ENCODE assay signal across 8 cellular contexts in the genomic region with DNA sequence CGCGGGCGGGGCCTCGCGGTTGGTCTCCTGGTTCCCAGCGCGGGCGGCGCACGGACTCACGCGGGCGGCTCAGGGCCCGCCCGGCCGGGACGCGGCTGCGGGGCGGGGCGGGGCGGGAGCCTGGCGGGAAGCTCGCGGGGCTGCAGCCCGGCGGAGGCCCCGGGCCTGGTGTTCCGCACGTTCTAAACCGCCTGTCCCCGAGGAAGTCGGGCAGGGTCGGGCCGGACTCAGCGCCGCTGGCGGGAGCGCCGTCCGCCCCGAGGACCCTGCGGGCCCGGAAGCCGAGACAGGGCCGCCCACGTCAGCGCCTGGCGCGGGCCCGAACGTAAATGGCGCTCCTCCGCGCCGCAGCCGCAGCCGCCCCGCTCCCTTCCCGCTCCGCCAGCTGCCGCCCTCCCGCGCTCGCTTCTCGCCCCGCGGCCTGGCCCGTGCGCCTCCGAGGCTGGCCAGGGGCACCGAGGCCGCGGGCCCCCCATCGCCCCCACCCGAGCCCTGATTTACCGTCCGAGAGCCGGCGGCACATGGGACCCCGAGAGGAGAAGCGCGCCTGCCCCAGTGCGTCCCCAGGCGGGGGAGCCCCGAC. TPM values are rescaled to one million over a fixed set of nuclear protein-coding genes. Genes with fewer than 3 reads are reported as not detected.
A peak's percentile ranks its signal among the peaks of the same experiment; 100 is the strongest.
DNase-seq lines count a peak whose midpoint lies in the region; ATAC-seq and TF ChIP-seq lines count a peak whose summit lies in the region.

No MANE protein-coding gene starts in this region.

- peaks cover 23% of the 10 kb centered on the region for H3K27me3 Mint-ChIP-seq in GM23338 (ENCODE audit: insufficient read depth, low read depth, poor library complexity)

- peaks cover 2% of the 10 kb centered on the region; the same call in 1 of the 2 replicates for H3K36me3 ChIP-seq in GM23338 (ENCODE audit: insufficient read depth)
- H3K36me3 ChIP-seq in uterus: no peaks in the 10 kb centered on the region

- under 1% methylated on average over 86 of the region's 86 CpGs for WGBS in right cardiac atrium

- peak overlapping the region; percentile 63 for H2AFZ ChIP-seq in GM23338

- H4K20me1 ChIP-seq in GM23338 (replicated peaks; ENCODE audit: insufficient read depth): peaks cover 7% of the 10 kb centered on the region

- peak overlapping the region; percentile 72 for H3K4me3 Mint-ChIP-seq in GM23338

- ATAC-seq in GM23338 (peak; percentile 30), right cardiac atrium (peak; percentile 63 to 73)

- peak; percentile 87 for DNase-seq in GM23338 (ENCODE audit: low spot score)
- peak; percentile 46 for DNase-seq in LNCaP clone FGC (ENCODE audit: low read depth)
- DNase-seq in T-helper 1 cell: peak; percentile 70 to 88 (median 78)
- peak; percentile 52 for DNase-seq in amniotic stem cell (lab: John Stamatoyannopoulos, UW)
- peak; percentile 89 to 96 (median 95) for DNase-seq in right cardiac atrium
- peak; percentile 91 for DNase-seq in putamen (ENCODE audit: low spot score)
- peak; percentile 80 to 84 for DNase-seq in uterus

- peak in 1 of 2 donors; percentile 63 for TF ChIP-seq POLR2A in uterus (IDR thresholded peaks at IDR 0.05)

- peaks cover 37% of the 10 kb centered on the region for H3K79me2 ChIP-seq in GM23338 (replicated peaks; ENCODE audit: insufficient read depth)

- H3K27ac Mint-ChIP-seq in GM23338: no peak overlapping the region; the same call in 1 of the 2 replicates

- H3F3A ChIP-seq in GM23338 (replicated peaks; ENCODE audit: low read depth): no peaks in the 10 kb centered on the region

- H3K4me2 ChIP-seq in GM23338: peak overlapping the region; percentile 84

- H3K4me1 Mint-ChIP-seq in GM23338: peaks cover 13% of the 10 kb centered on the region

- H3K9me3 Mint-ChIP-seq in GM23338: peaks cover 47% of the 10 kb centered on the region

- intact Hi-C loops in right cardiac atrium (cut with DNase I) (loop anchor here in 3 of 4 donors (2.0 to 10.0 kb wide), 3 partner anchors 82 to 98 kb away; a partner anchor contains a TSS), uterus (cut with DNase I; ENCODE audit: low total_unique reads) (loop anchor here (5.0 kb wide), 3 partner anchors 37 to 98 kb away; a partner anchor contains a TSS)

- TF ChIP-seq CTCF in GM23338 (conservative IDR thresholded peaks at IDR 0.05; ENCODE audit: low read depth in 2 of 2): no peak
- no peak for TF ChIP-seq CTCF in LNCaP clone FGC (IDR thresholded peaks at IDR 0.05; ENCODE audit: control insufficient read depth, extremely low read depth, insufficient read depth)
- TF ChIP-seq CTCF in uterus (IDR thresholded peaks at IDR 0.05): no peak

- H3K27ac ChIP-seq in GM23338 (ENCODE audit: low read depth): 0 out of 2 replicates have a peak overlapping the region, but pooled peaks have one; percentile 19
- H3K27ac ChIP-seq in right cardiac atrium (ENCODE audit: low read length): peak overlapping the region; percentile 88
- peak overlapping the region; percentile 95 to 98 for H3K27ac ChIP-seq in uterus

- H3K9me2 ChIP-seq in GM23338 (ENCODE audit: insufficient read depth): 0 out of 2 replicates have a peak, but pooled peaks cover 3% of the 10 kb centered on the region

- H3K36me3 Mint-ChIP-seq in GM23338 (ENCODE audit: low read depth): peaks cover 44% of the 10 kb centered on the region

- no peaks in the 10 kb centered on the region for H3K9me3 ChIP-seq in right cardiac atrium (ENCODE audit: control insufficient read depth, low read length)
- no peaks in the 10 kb centered on the region for H3K9me3 ChIP-seq in uterus

- H3K4me1 ChIP-seq in GM23338 (ENCODE audit: insufficient read depth) (peaks cover 12% of the 10 kb centered on the region; the same call in 1 of the 2 replicates), right cardiac atrium (ENCODE audit: control insufficient read depth, insufficient read depth, low read length) (peaks cover 21% of the 10 kb centered on the region), uterus (peaks cover 8 to 38% of the 10 kb centered on the region in 2 donors)

- H3K4me3 ChIP-seq in GM08714 (ENCODE audit: low read length) (peak overlapping the region; percentile 66; the same call in 1 of the 2 replicates), GM23338 (peak overlapping the region; percentile 72), LNCaP clone FGC (ENCODE audit: low read depth, low read length) (peak overlapping the region; percentile 71), right cardiac atrium (ENCODE audit: low read length) (peak overlapping the region; percentile 93), uterus (peak overlapping the region; percentile 39 to 70)

- H3K27me3 ChIP-seq in GM23338 (ENCODE audit: insufficient read depth) (no peaks in the 10 kb centered on the region), right cardiac atrium (ENCODE audit: control insufficient read depth, insufficient read depth) (no peaks in the 10 kb centered on the region), uterus (no peaks in the 10 kb centered on the region)

TF ChIP-seq in GM23338, 12 proteins besides CTCF, POLR2A, EP300 and RAD21:
- no peak for TF ChIP-seq EZH2 (IDR thresholded peaks at IDR 0.05; ENCODE audit: low read depth, unreplicated experiment)
- 0 out of 2 replicates have a peak, but pooled peaks have one; percentile 27 for TF ChIP-seq POLR2AphosphoS5 (IDR thresholded peaks at IDR 0.05; ENCODE audit: low read depth)

RNA-seq across cellular contexts. Expression of a gene that starts 0.3 kb away (rescaled TPM):
- total RNA-seq in GM23338 (2014; rRNA removed; shearing (Covaris generic)): 125 and 192 TPM in 2 replicates
- polyA plus RNA-seq in GM23338 (2016; fragmentation: Nextera tagmentation; extraction: Ambion mirVana) (74.0 and 89.2 TPM in 2 replicates), right cardiac atrium (119 TPM)
- total RNA-seq in right cardiac atrium (100 to 1,000 TPM; 123 to 145 (median 134) TPM), uterus (100 to 1,000 TPM; 104 to 193 (median 162) TPM)

RNA-seq across cellular contexts. Expression of a gene that starts 40.5 kb away (rescaled TPM):
- total RNA-seq in GM23338 (2014; rRNA removed; shearing (Covaris generic)): 99.0 and 120 TPM in 2 replicates
- polyA plus RNA-seq in GM23338 (2016; fragmentation: Nextera tagmentation; extraction: Ambion mirVana) (48.3 and 49.8 TPM in 2 replicates), right cardiac atrium (53.4 TPM)
- total RNA-seq in right cardiac atrium (10 to 100 TPM; 51.6 to 61.8 (median 59.2) TPM), uterus (10 to 100 TPM; 32.3 to 70.7 (median 67.8) TPM)

Comparison
In these comparisons a context has a peak if more than half of its experiments do, and no peak if none do; other contexts are left out.
1. Peak in every context shown above with its lines: DNase-seq, ATAC-seq, H3K4me3 ChIP-seq and H3K27ac ChIP-seq.
2. H3K27ac ChIP-seq: peak in every context shown above with its lines; median percentile 96 in uterus; 88 in right cardiac atrium; 19 in GM23338.